Comparison of ENCODE assay signal across 11 cellular contexts in the genomic region with DNA sequence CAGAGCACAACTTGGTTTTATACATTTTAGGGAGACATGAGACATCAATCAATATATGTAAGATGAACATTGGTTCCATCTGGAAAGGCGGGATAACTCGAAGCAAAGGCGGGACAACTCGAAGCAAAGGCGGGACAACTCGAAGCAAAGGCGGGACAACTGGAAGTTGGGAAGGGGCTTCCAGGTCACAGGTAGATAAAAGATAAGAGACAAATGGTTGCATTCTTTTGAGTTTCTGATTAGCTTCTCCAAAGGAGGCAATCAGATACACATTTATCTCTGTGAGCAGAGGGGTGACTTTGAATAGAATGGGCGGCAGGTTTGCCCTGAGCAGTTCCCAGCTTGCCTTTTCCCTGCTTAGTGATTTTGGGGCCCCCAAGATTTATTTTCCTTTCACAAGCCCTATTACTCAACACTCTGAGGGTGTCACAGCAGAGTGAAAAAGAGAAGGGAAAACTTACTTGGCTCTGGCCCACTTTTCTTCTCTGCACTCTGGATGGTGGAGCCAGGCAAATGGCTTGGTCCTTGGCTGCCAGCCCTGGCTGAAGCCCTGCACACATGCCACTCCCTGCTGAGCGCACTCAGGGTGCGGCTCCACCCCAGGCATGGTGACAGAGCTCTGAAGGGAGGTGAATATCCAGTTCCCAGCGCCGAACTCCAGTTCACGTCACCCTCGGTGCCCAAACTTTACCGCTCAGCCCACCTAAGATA. TPM values are rescaled to one million over a fixed set of nuclear protein-coding genes. Genes with fewer than 3 reads are reported as not detected.
DNase-seq lines count a peak whose midpoint lies in the region; ATAC-seq and TF ChIP-seq lines count a peak whose summit lies in the region.
"Had no signal": no experiment of that assay in that cellular context is flagged by ENCODE, and none has a peak within 500 bp of the region (broad histone marks: within the 10 kb centered on the region; RNA-seq: fewer than 3 reads in every experiment).

No MANE protein-coding gene starts in this region.

- BruUV-seq in OCI-LY7 (replicated peaks; lab: Mats Ljungman, UMichigan) = no TSS peak

- no peaks in the 10 kb centered on the region for H3K4me1 ChIP-seq in OCI-LY7 (ENCODE audit: insufficient read depth, low read length, poor library complexity, severe bottlenecking)

- TF ChIP-seq CTCF in OCI-LY7 (conservative IDR thresholded peaks at IDR 0.05; ENCODE audit: low read length) = no peak

- H3K79me2 ChIP-seq in OCI-LY7 (ENCODE audit: insufficient read depth, low read depth, low read length) = no peaks in the 10 kb centered on the region

- DNase-seq in DMS 273 treated with DMSO at 0.1 percent for 48 hours (lab: John Stamatoyannopoulos, UW) (peak; percentile 6), NCI-H69 (lab: John Stamatoyannopoulos, UW) (peak; percentile 75), fibroblast of the conjunctiva (ENCODE audit: low read depth) (peak; percentile 60), posterior vena cava (ENCODE audit: low spot score) (peak; percentile 92), OCI-LY7 (ENCODE audit: low spot score) (no peak)
- DNase-seq: activated CD4-positive, alpha-beta T cell treated with anti-CD3 and anti-CD28 coated beads, Interleukin-2, amount 10 ng/mL, durations not matched to agents 7 days and 5 days; EL had no signal

- no peak for ATAC-seq in GM18909 (IDR thresholded peaks at IDR 0.05; ENCODE audit: poor library complexity, unreplicated experiment)
- ATAC-seq in GM18511 (IDR thresholded peaks at IDR 0.05; ENCODE audit: unreplicated experiment) = no peak
- no peak for ATAC-seq in HG02763 (IDR thresholded peaks at IDR 0.05; ENCODE audit: unreplicated experiment)

- CTCF ChIA-PET in OCI-LY7 (lab: Charles Lee; ENCODE audit: unreplicated experiment) = no interaction called here

- no peak overlapping the region for H2AFZ ChIP-seq in OCI-LY7 (ENCODE audit: low read length)

- H3K36me3 ChIP-seq in OCI-LY7 (ENCODE audit: insufficient read depth, low read length) = no peaks in the 10 kb centered on the region
- H3K36me3 ChIP-seq: tibial nerve had no signal

- H4K20me1 ChIP-seq in OCI-LY7 (ENCODE audit: insufficient read depth, low read length) = no peaks in the 10 kb centered on the region

- H3K9me3 ChIP-seq in OCI-LY7 (ENCODE audit: low read length) = no peaks in the 10 kb centered on the region
- H3K9me3 ChIP-seq: tibial nerve had no signal

- no peak overlapping the region for H3K4me3 ChIP-seq in OCI-LY7 (ENCODE audit: low read depth, low read length, poor library complexity, severe bottlenecking)
- H3K4me3 ChIP-seq: tibial nerve had no signal

- intact Hi-C loops in posterior vena cava (cut with DNase I) (no loop called here), OCI-LY7 (cut with micrococcal nuclease; ENCODE audit: unreplicated experiment) (no loop called here)

- POLR2A ChIA-PET in OCI-LY7 (lab: Charles Lee) = no interaction called here

- H3K9me2 ChIP-seq in OCI-LY7 (ENCODE audit: insufficient read depth, low read length) = no peaks in the 10 kb centered on the region

- no peak overlapping the region for H3K27ac ChIP-seq in OCI-LY7 (ENCODE audit: low read depth, low read length, poor library complexity, severe bottlenecking)

- H3K4me2 ChIP-seq in OCI-LY7 (ENCODE audit: low read length) = no peak overlapping the region

RNA-seq across cellular contexts. Expression of gene PARD3, which starts 46.7 kb away (rescaled TPM):
- total RNA-seq in posterior vena cava (10 to 100 TPM; 28.8 to 30.6 TPM), OCI-LY7 (2022) (not detected in 2 replicates)
- total RNA-seq in OCI-LY7 (2014; rRNA removed; shearing (Covaris generic)) = not detected in 2 replicates

Comparison
In these comparisons a context has a peak if more than half of its experiments do, and no peak if none do; other contexts are left out.
1. RNA of gene PARD3, which starts 46.7 kb away (total RNA-seq): 28.8 to 30.6 TPM in posterior vena cava; not detected in OCI-LY7; every median in the first group is over 10 times any median in the second.